11 cellular contexts compared by ENCODE assay signal in the genomic region with DNA sequence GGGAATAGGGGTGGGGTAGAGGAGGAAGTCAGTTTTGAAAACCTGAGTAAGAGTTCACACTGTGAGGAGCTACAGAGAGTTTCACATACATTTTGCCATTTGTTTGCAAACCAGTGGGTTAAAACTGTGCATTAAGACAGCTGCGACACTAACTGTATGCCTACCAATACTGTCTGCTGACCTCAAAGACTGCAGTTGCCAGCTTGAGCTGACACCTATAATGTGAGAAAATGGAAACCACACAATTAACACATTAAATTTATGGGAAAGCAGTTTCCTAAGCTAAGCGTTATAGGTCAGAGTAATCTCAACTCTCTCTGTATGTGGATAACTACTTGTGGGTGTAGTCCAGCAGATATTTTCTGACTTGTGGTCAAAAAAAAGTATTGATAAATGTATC.
"Had no signal": no experiment of that assay in that cellular context is flagged by ENCODE, and none has a peak within 500 bp of the region (broad histone marks: within the 10 kb centered on the region; RNA-seq: fewer than 3 reads in every experiment).

No MANE protein-coding gene starts in this region.

- DNase-seq: GM23248, GOT3, H9, HCEC 1CT, Karpas-422, KBM-7 had no signal

- H3K27ac Mint-ChIP-seq: H9, IgD-negative memory B cell had no signal

- H3K27me3 Mint-ChIP-seq: IgD-negative memory B cell had no signal

- H3K9ac ChIP-seq: GM23248, KMS-11 had no signal

- H3K36me3 Mint-ChIP-seq: IgD-negative memory B cell had no signal

- FAIRE-seq: H54, HepG2 had no signal

- H3K4me3 Mint-ChIP-seq: H9, IgD-negative memory B cell had no signal

- H3K4me2 ChIP-seq: KMS-11 had no signal

- H3K4me3 ChIP-seq: GM23248 had no signal

- H3K27ac ChIP-seq: GM23248, HL-60, KMS-11 had no signal

- ATAC-seq: HepG2 had no signal

- H2AFZ ChIP-seq: GM23248 had no signal

- H3K4me1 Mint-ChIP-seq: IgD-negative memory B cell had no signal
